ENCODE assay signal across 29 cellular contexts in the genomic region with DNA sequence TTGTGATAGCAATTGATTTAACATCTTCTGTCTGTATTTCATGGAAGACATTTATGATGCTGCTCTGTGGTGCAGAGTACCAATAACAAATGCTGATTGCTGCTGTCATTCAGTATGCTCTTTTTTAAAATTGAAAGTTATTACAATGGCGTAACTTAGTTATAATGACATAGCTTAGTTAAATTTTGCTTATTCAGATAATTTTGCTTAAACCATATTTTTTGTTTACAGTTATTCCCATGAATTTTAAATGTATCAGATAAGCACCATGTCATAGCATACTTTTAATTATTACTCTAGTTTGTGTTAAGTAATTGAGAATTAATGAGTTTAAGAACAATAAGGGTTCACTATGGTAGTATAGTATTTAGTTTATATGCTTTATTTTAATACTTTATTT.
"Had no signal": no experiment of that assay in that cellular context is flagged by ENCODE, and none has a peak within 500 bp of the region (broad histone marks: within the 10 kb centered on the region; RNA-seq: fewer than 3 reads in every experiment).

No MANE protein-coding gene starts in this region.

- H3K36me3 ChIP-seq: thoracic aorta, uterus had no signal

- H3K4me3 ChIP-seq: stomach, suprapubic skin, testis, thoracic aorta, thyroid gland, tibial artery, tibial nerve, transverse colon, upper lobe of left lung, upper lobe of right lung, uterus, vagina had no signal

- H3K27me3 Mint-ChIP-seq: stimulated activated memory B cell treated with anti-CD40 and anti-IgM and Interleukin-4, amounts not matched to agents 10 μg/mL and 1 μg/mL and 100 μg/mL, for 72 hours; stimulated activated naive B cell treated with anti-CD40 and anti-IgM and Interleukin-4, amounts not matched to agents 10 μg/mL and 1 μg/mL and 100 μg/mL, for 72 hours; stimulated activated naive CD8-positive, alpha-beta T cell treated with anti-CD3 and anti-CD28 coated beads, Interleukin-15, amount 100 ng/mL, for 72 hours; stimulated activated naive CD8-positive, alpha-beta T cell treated with anti-CD3 and anti-CD28 coated beads, Interleukin-15, Interleukin-2, amounts not matched to agents 100 ng/mL and 50 ng/mL, for 24 hours; type B pancreatic cell had no signal

- H3K4me1 ChIP-seq: stomach, suprapubic skin, testis, thyroid gland, tibial artery, tibial nerve, transverse colon, upper lobe of left lung, upper lobe of right lung, uterus, vagina had no signal

- H3K27me3 ChIP-seq: stomach, suprapubic skin, testis, thyroid gland, tibial artery, tibial nerve, transverse colon, upper lobe of left lung, upper lobe of right lung, uterus, vagina had no signal

- H3K4me1 Mint-ChIP-seq: stimulated activated effector memory CD8-positive, alpha-beta T cell treated with anti-CD3 and anti-CD28 coated beads, Interleukin-12 subunit alpha, Interleukin-12 subunit beta, amount 100 ng/mL, for 72 hours had no signal

- H3K9me3 Mint-ChIP-seq: stimulated activated effector memory CD8-positive, alpha-beta T cell treated with anti-CD3 and anti-CD28 coated beads, Interleukin-12 subunit alpha, Interleukin-12 subunit beta, amount 100 ng/mL, for 72 hours; stimulated activated memory B cell treated with anti-CD40 and anti-IgM and Interleukin-4, amounts not matched to agents 10 μg/mL and 1 μg/mL and 100 μg/mL, for 72 hours; stimulated activated naive B cell treated with anti-CD40 and anti-IgM and Interleukin-4, amounts not matched to agents 10 μg/mL and 1 μg/mL and 100 μg/mL, for 72 hours; stimulated activated naive CD8-positive, alpha-beta T cell treated with anti-CD3 and anti-CD28 coated beads, Interleukin-15, amount 100 ng/mL, for 72 hours; stimulated activated naive CD8-positive, alpha-beta T cell treated with anti-CD3 and anti-CD28 coated beads, Interleukin-15, Interleukin-2, amounts not matched to agents 100 ng/mL and 50 ng/mL, for 24 hours; type B pancreatic cell had no signal

- H3K4me3 Mint-ChIP-seq: stimulated activated effector memory CD8-positive, alpha-beta T cell treated with anti-CD3 and anti-CD28 coated beads, Interleukin-12 subunit alpha, Interleukin-12 subunit beta, amount 100 ng/mL, for 72 hours; stimulated activated memory B cell treated with anti-CD40 and anti-IgM and Interleukin-4, amounts not matched to agents 10 μg/mL and 1 μg/mL and 100 μg/mL, for 72 hours; stimulated activated naive B cell treated with anti-CD40 and anti-IgM and Interleukin-4, amounts not matched to agents 10 μg/mL and 1 μg/mL and 100 μg/mL, for 72 hours; stimulated activated naive CD8-positive, alpha-beta T cell treated with anti-CD3 and anti-CD28 coated beads, Interleukin-15, amount 100 ng/mL, for 72 hours; stimulated activated naive CD8-positive, alpha-beta T cell treated with anti-CD3 and anti-CD28 coated beads, Interleukin-15, Interleukin-2, amounts not matched to agents 100 ng/mL and 50 ng/mL, for 24 hours; type B pancreatic cell had no signal

- H3K27ac Mint-ChIP-seq: stimulated activated effector memory CD8-positive, alpha-beta T cell treated with anti-CD3 and anti-CD28 coated beads, Interleukin-12 subunit alpha, Interleukin-12 subunit beta, amount 100 ng/mL, for 72 hours; stimulated activated memory B cell treated with anti-CD40 and anti-IgM and Interleukin-4, amounts not matched to agents 10 μg/mL and 1 μg/mL and 100 μg/mL, for 72 hours; stimulated activated naive CD8-positive, alpha-beta T cell treated with anti-CD3 and anti-CD28 coated beads, Interleukin-15, amount 100 ng/mL, for 72 hours; stimulated activated naive CD8-positive, alpha-beta T cell treated with anti-CD3 and anti-CD28 coated beads, Interleukin-15, Interleukin-2, amounts not matched to agents 100 ng/mL and 50 ng/mL, for 24 hours; type B pancreatic cell had no signal

- DNase-seq: stimulated activated CD4-positive, alpha-beta T cell treated with anti-CD3 and anti-CD28 coated beads, Interleukin-2, amount 100 ng/mL, for 48 hours; stimulated activated CD4-positive, alpha-beta T cell treated with anti-CD3 and anti-CD28 coated beads, Interleukin-4, amount 100 ng/mL, for 1 hour; stimulated activated CD4-positive, alpha-beta T cell treated with anti-CD3 and anti-CD28 coated beads, Interleukin-4, amount 100 ng/mL, for 24 hours; stimulated activated CD4-positive, alpha-beta T cell treated with anti-CD3 and anti-CD28 coated beads, Interleukin-4, amount 100 ng/mL, for 4 hours; stimulated activated CD8-positive, alpha-beta memory T cell treated with anti-CD3 and anti-CD28 coated beads, Interleukin-4, amount 100 ng/mL, for 48 hours; stimulated activated naive B cell treated with anti-CD40 and anti-IgM and Interleukin-4, amounts not matched to agents 10 μg/mL and 1 μg/mL and 100 μg/mL, for 72 hours; stimulated activated naive CD4-positive, alpha-beta T cell; stimulated activated naive CD4-positive, alpha-beta T cell treated with Interleukin-2 at 50 U/mL for 16 hours; stimulated activated naive CD8-positive, alpha-beta T cell treated with anti-CD3 and anti-CD28 coated beads, Interleukin-15, amount 100 ng/mL, for 72 hours; stimulated activated naive CD8-positive, alpha-beta T cell treated with anti-CD3 and anti-CD28 coated beads, Interleukin-15, Interleukin-2, amounts not matched to agents 100 U/mL and 50 U/mL, for 24 hours; stomach; substantia nigra; testis; thyroid gland; tibial artery; transverse colon; trophoblast cell; upper lobe of left lung; upper lobe of right lung; uterus had no signal

- H3K9me3 ChIP-seq: stomach, suprapubic skin, testis, thoracic aorta, thyroid gland, tibial artery, tibial nerve, transverse colon, upper lobe of left lung, upper lobe of right lung, uterus, vagina had no signal

- H3K27ac ChIP-seq: stomach, suprapubic skin, testis, thoracic aorta, thyroid gland, tibial artery, tibial nerve, transverse colon, upper lobe of left lung, upper lobe of right lung, uterus, vagina had no signal

- ATAC-seq: stimulated activated effector memory CD8-positive, alpha-beta T cell treated with anti-CD3 and anti-CD28 coated beads, Interleukin-12 subunit alpha, Interleukin-12 subunit beta, amount 100 ng/mL, for 72 hours; stimulated activated memory B cell treated with anti-CD40 and anti-IgM and Interleukin-4, amounts not matched to agents 10 μg/mL and 1 μg/mL and 100 μg/mL, for 72 hours; stimulated activated naive B cell treated with anti-CD40 and anti-IgM and Interleukin-4, amounts not matched to agents 10 μg/mL and 1 μg/mL and 100 μg/mL, for 72 hours; stimulated activated naive CD8-positive, alpha-beta T cell treated with anti-CD3 and anti-CD28 coated beads, Interleukin-15, amount 100 ng/mL, for 72 hours; stimulated activated naive CD8-positive, alpha-beta T cell treated with anti-CD3 and anti-CD28 coated beads, Interleukin-15, Interleukin-2, amounts not matched to agents 100 U/mL and 50 U/mL, for 24 hours; upper lobe of right lung had no signal

- FAIRE-seq: urothelium cell line had no signal
